In genomic region chr3:175852560-175852959, GRCh38 we compare ENCODE assay signal across 7 cellular contexts.
"Had no signal": no experiment of that assay in that cellular context is flagged by ENCODE, and none has a peak within 500 bp of the region (broad histone marks: within the 10 kb centered on the region; RNA-seq: fewer than 3 reads in every experiment).

No MANE protein-coding gene starts in this region.

- FAIRE-seq: GM12878, GM12891, GM12892, GM18507, GM19239 had no signal

- ATAC-seq: GM12878 had no signal

- H3K4me3 ChIP-seq: GM12878 had no signal

- DNase-seq: GDM1, GF-D8 had no signal
